10 cellular contexts compared by ENCODE assay signal in genomic region chr18:59547691-59548182, GRCh38.
A peak's percentile ranks its signal among the peaks of the same experiment; 100 is the strongest.
DNase-seq lines count a peak whose midpoint lies in the region; ATAC-seq, FAIRE-seq and TF ChIP-seq lines count a peak whose summit lies in the region.
"Had no signal": no experiment of that assay in that cellular context is flagged by ENCODE, and none has a peak within 500 bp of the region (broad histone marks: within the 10 kb centered on the region; RNA-seq: fewer than 3 reads in every experiment).

No MANE protein-coding gene starts in this region.

- intact Hi-C loops in sciatic nerve (cut with DNase I): no loop called here

- no peak for TF ChIP-seq CTCF in GM13977 (IDR thresholded peaks at IDR 0.05; ENCODE audit: extremely low read depth, insufficient read depth, missing control alignments)

- peak; percentile 84 for ATAC-seq in sciatic nerve
- no peak for ATAC-seq in HG03354 (IDR thresholded peaks at IDR 0.05; ENCODE audit: poor library complexity, severe bottlenecking, unreplicated experiment)
- ATAC-seq in GM18519 (IDR thresholded peaks at IDR 0.05; ENCODE audit: low FRiP score, unreplicated experiment): no peak

- no peak for DNase-seq in GM12891 (ENCODE audit: insufficient read length, low spot score)
- peak; percentile 20 for DNase-seq in RCC 7860 (ENCODE audit: low spot score)
- peak; percentile 62 for DNase-seq in fibroblast of the conjunctiva (ENCODE audit: low read depth)
- DNase-seq in sciatic nerve (ENCODE audit: low spot score): no peak
- DNase-seq in NCI-H510A treated with DMSO at 0.1 percent for 48 hours (lab: John Stamatoyannopoulos, UW): no peak
- DNase-seq in GM13977 (ENCODE audit: low spot score): no peak
- DNase-seq: activated CD4-positive, alpha-beta T cell treated with anti-CD3 and anti-CD28 coated beads for 4 hours; occipital lobe had no signal

- in situ Hi-C loops in GM13977 (cut with MboI; ENCODE audit: low pct_unique_long_range_greater_than_20kb, low sequenced_read_pairs, unreplicated experiment): no loop called here

- FAIRE-seq in GM12891 (lab: Jason Lieb, UNC) (peak; percentile 5), RCC 7860 (lab: Jason Lieb, UNC) (no peak)

- TF ChIP-seq POLR2A in GM12891 (IDR thresholded peaks at IDR 0.05; ENCODE audit: low read depth, low read length): no peak

TF ChIP-seq in GM12891, 5 proteins besides CTCF, POLR2A, EP300 and RAD21:
- TF ChIP-seq POU2F2 (IDR thresholded peaks at IDR 0.05; ENCODE audit: low read depth, low read length) (no peak), SPI1 (IDR thresholded peaks at IDR 0.05; ENCODE audit: low read depth, low read length) (no peak), POLR2AphosphoS5 (IDR thresholded peaks at IDR 0.05; ENCODE audit: low read depth, low read length) (no peak), TAF1 (IDR thresholded peaks at IDR 0.05; ENCODE audit: low read depth, low read length) (no peak), PAX5 (IDR thresholded peaks at IDR 0.05; ENCODE audit: insufficient read depth, low read length, severe bottlenecking) (no peak)

Comparison
In these comparisons a context has a peak if more than half of its experiments do, and no peak if none do; other contexts are left out.
1. DNase-seq: peak in RCC 7860 (single experiment) and fibroblast of the conjunctiva (single experiment); none in GM12891 (single experiment), sciatic nerve (single experiment), NCI-H510A treated with DMSO at 0.1 percent for 48 hours (single experiment) and GM13977 (single experiment).